8 cellular contexts compared by ENCODE assay signal in the genomic region with DNA sequence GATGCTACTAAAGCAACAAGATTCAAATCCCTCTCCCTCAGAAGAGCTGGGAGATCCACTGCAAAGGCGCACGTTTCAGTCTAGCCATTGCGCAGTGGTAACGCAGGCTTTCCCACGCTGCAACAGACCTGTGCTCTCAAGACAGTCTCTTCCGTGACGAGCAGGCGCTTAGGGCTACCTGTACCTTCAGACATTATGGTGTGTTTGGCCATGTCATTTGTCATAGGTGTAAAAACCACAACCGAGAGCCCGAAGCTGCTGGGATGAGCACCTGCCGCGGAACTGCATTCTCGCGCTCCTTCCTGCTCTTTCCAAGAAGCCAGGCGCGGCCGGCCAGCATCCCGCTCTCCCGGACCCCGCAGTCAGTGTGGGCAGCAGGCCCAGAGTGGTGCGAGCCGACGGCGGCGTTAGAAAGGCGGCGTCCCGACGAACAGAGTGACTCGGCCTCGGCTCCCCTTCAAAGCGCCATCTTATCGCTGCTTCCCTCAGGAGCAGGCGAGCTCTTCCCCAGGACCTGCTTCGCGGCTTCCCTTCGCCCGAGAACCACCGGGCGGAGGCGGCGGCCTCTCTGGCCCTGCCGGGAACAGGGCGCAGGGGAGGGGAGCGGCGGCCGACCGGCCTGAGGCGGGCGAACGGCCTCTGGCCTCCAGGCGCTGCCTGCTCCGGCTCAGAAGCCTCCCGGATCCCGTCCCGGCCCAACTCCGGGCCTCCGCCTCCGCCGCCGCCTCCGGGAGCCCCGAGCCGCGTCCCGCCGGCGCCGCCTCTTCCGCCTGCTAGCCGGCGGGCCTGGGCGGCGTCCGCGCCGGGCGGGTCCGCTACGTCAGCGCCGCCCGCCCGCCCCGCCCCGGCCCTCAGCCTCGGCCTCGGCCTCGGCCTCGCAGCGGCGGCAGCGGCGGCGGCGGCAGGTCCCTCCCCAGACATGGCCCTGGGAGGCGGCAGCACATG. TPM values are rescaled to one million over a fixed set of nuclear protein-coding genes. Genes with fewer than 3 reads are reported as not detected.
DNase-seq lines count a peak whose midpoint lies in the region; TF ChIP-seq lines count a peak whose summit lies in the region.

Gene FAM120A, plus strand, starts transcription at position 869 of the 945 bp plus-strand sequence. CDS start 231 bp downstream, outside the sequence.

- H3K9ac ChIP-seq in SK-N-MC (ENCODE audit: insufficient read length): peak within 1 kb of the TSS; percentile 94

- peaks cover 42% of the 10 kb centered on the region for H3K4me1 Mint-ChIP-seq in activated naive CD4-positive, alpha-beta T cell treated with anti-CD3 and anti-CD28 coated beads, Interleukin-2, amount 50 U/mL, for 24 hours

- H3K27ac ChIP-seq in SK-N-MC: peak within 1 kb of the TSS; percentile 77
- peak within 1 kb of the TSS; percentile 88 for H3K27ac ChIP-seq in temporal lobe (ENCODE audit: low read depth, low read length)

- DNase-seq in EL (peak; percentile 82), GOT3 (lab: John Stamatoyannopoulos, UW) (peak; percentile 19), LNCaP clone FGC (ENCODE audit: low read depth) (no peak), SK-N-MC (ENCODE audit: low read depth, low spot score) (no peak), globus pallidus (ENCODE audit: low spot score) (peak; percentile 78), occipital lobe (lab: John Stamatoyannopoulos, UW) (peak; percentile 56)

- no peaks in the 10 kb centered on the region for H3K27me3 Mint-ChIP-seq in activated naive CD4-positive, alpha-beta T cell treated with anti-CD3 and anti-CD28 coated beads, Interleukin-2, amount 50 U/mL, for 24 hours

- H3K36me3 Mint-ChIP-seq in activated naive CD4-positive, alpha-beta T cell treated with anti-CD3 and anti-CD28 coated beads, Interleukin-2, amount 50 U/mL, for 24 hours: peaks cover 10% of the 10 kb centered on the region

- peak within 1 kb of the TSS; percentile 92 for H3K4me3 Mint-ChIP-seq in activated naive CD4-positive, alpha-beta T cell treated with anti-CD3 and anti-CD28 coated beads, Interleukin-2, amount 50 U/mL, for 24 hours

- H3K27ac Mint-ChIP-seq in activated naive CD4-positive, alpha-beta T cell treated with anti-CD3 and anti-CD28 coated beads, Interleukin-2, amount 50 U/mL, for 24 hours: peak within 1 kb of the TSS; percentile 92

- peaks cover 37% of the 10 kb centered on the region for H3K36me3 ChIP-seq in SK-N-MC (ENCODE audit: insufficient read depth, low read length)

- no peaks in the 10 kb centered on the region for H3K9me3 ChIP-seq in SK-N-MC (ENCODE audit: low read depth, low read length)

- H3K9me3 Mint-ChIP-seq in activated naive CD4-positive, alpha-beta T cell treated with anti-CD3 and anti-CD28 coated beads, Interleukin-2, amount 50 U/mL, for 24 hours: no peaks in the 10 kb centered on the region

- H3K4me3 ChIP-seq in LNCaP clone FGC (ENCODE audit: low read depth, low read length) (peak within 1 kb of the TSS; percentile 78), SK-N-MC (peak within 1 kb of the TSS; percentile 89)

- no peak for TF ChIP-seq CTCF in LNCaP clone FGC (IDR thresholded peaks at IDR 0.05; ENCODE audit: control insufficient read depth, extremely low read depth, insufficient read depth)

RNA-seq across cellular contexts. Expression of gene FAM120A, which starts in this region (rescaled TPM):
- total RNA-seq in occipital lobe (66.9 TPM), temporal lobe (37.6 TPM)

Comparison
In these comparisons a context has a peak if more than half of its experiments do, and no peak if none do; other contexts are left out.
1. DNase-seq: peak in EL (single experiment), GOT3 (single experiment), globus pallidus (single experiment) and occipital lobe (single experiment); none in LNCaP clone FGC (single experiment) and SK-N-MC (single experiment).